32 cellular contexts compared by ENCODE assay signal in the genomic region with DNA sequence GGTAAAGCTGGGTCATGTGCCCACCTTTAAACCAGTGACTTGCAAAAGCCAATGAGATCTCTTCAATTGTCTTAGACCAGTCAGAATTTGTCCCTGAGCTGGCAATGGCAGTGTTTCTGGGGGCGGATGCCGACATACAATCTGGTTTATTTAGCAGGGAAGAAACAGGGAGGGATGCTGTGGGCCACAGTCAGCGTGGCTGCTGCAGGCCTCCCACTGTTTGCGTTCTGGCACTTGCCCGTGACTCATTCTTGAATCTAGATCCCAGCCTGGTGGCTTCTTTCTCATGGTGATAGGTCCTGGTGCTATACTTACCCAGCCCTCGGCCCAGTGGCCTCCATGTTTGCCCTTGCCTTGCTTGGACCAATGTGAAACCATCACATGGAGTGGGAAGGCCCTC. TPM values are rescaled to one million over a fixed set of nuclear protein-coding genes. Genes with fewer than 3 reads are reported as not detected.
"Had no signal": no experiment of that assay in that cellular context is flagged by ENCODE, and none has a peak within 500 bp of the region (broad histone marks: within the 10 kb centered on the region; RNA-seq: fewer than 3 reads in every experiment).

No MANE protein-coding gene starts in this region.

- H3K4me3 Mint-ChIP-seq: activated naive CD4-positive, alpha-beta T cell treated with anti-CD3 and anti-CD28 coated beads, Interleukin-2, amount 50 U/mL, for 24 hours; activated naive CD8-positive, alpha-beta T cell treated with anti-CD3 and anti-CD28 coated beads, Interleukin-2, amount 50 U/mL, for 24 hours; central memory CD8-positive, alpha-beta T cell; naive thymus-derived CD4-positive, alpha-beta T cell; neural crest cell; stimulated activated naive B cell treated with anti-CD40 and anti-IgM and Interleukin-4, amounts not matched to agents 10 μg/mL and 1 μg/mL and 100 μg/mL, for 72 hours; WTC11 had no signal

- H2AFZ ChIP-seq: hepatocyte had no signal

- ATAC-seq: activated naive CD8-positive, alpha-beta T cell treated with anti-CD3 and anti-CD28 coated beads, Interleukin-2, amount 50 U/mL, for 24 hours; gastroesophageal sphincter; left cardiac atrium; naive thymus-derived CD4-positive, alpha-beta T cell; stimulated activated naive B cell treated with anti-CD40 and anti-IgM and Interleukin-4, amounts not matched to agents 10 μg/mL and 1 μg/mL and 100 μg/mL, for 72 hours; WTC11 had no signal

- FAIRE-seq: bronchial epithelial cell, endothelial cell of umbilical vein, keratinocyte had no signal

- DNase-seq: activated CD4-positive, alpha-beta T cell treated with anti-CD3 and anti-CD28 coated beads for 1 hour; activated CD4-positive, alpha-beta T cell treated with anti-CD3 and anti-CD28 coated beads, Interleukin-2, amount 50 U/mL, for 1 hour; activated CD8-positive, alpha-beta memory T cell treated with anti-CD3 and anti-CD28 coated beads for 24 hours; activated naive CD8-positive, alpha-beta T cell treated with anti-CD3 and anti-CD28 coated beads, Interleukin-2, amount 50 U/mL, for 24 hours; colonic mucosa; left cardiac atrium; mammary epithelial cell; midbrain; naive thymus-derived CD4-positive, alpha-beta T cell; retina; stimulated activated CD4-positive, alpha-beta T cell treated with anti-CD3 and anti-CD28 coated beads, Interleukin-15, amount 100 ng/mL, for 24 hours; stimulated activated CD4-positive, alpha-beta T cell treated with anti-CD3 and anti-CD28 coated beads, Interleukin-2, amount 100 ng/mL, for 24 hours; stimulated activated naive B cell treated with anti-CD40 and anti-IgM and Interleukin-4, amounts not matched to agents 10 μg/mL and 1 μg/mL and 100 μg/mL, for 72 hours; stomach; T-helper 2 cell; tibial artery had no signal

- H3K27me3 ChIP-seq: colonic mucosa, dorsolateral prefrontal cortex, gastroesophageal sphincter, hepatocyte, stomach, tibial artery had no signal

- H3K27ac ChIP-seq: colonic mucosa, dorsolateral prefrontal cortex, gastroesophageal sphincter, hepatocyte, stomach, tibial artery had no signal

- H3K27ac Mint-ChIP-seq: activated naive CD4-positive, alpha-beta T cell treated with anti-CD3 and anti-CD28 coated beads, Interleukin-2, amount 50 U/mL, for 24 hours; activated naive CD8-positive, alpha-beta T cell treated with anti-CD3 and anti-CD28 coated beads, Interleukin-2, amount 50 U/mL, for 24 hours; stimulated activated naive B cell treated with anti-CD40 and anti-IgM and Interleukin-4, amounts not matched to agents 10 μg/mL and 1 μg/mL and 100 μg/mL, for 72 hours; WTC11 had no signal

- H3K4me1 Mint-ChIP-seq: activated naive CD4-positive, alpha-beta T cell treated with anti-CD3 and anti-CD28 coated beads, Interleukin-2, amount 50 U/mL, for 24 hours; activated naive CD8-positive, alpha-beta T cell treated with anti-CD3 and anti-CD28 coated beads, Interleukin-2, amount 50 U/mL, for 24 hours; central memory CD8-positive, alpha-beta T cell; stimulated activated naive B cell treated with anti-CD40 and anti-IgM and Interleukin-4, amounts not matched to agents 10 μg/mL and 1 μg/mL and 100 μg/mL, for 72 hours had no signal

- H3K4me3 ChIP-seq: colonic mucosa, dorsolateral prefrontal cortex, gastroesophageal sphincter, hepatocyte, stomach, tibial artery had no signal

- H3K4me1 ChIP-seq: colonic mucosa had no signal

- H3K9me3 ChIP-seq: colonic mucosa, gastroesophageal sphincter, tibial artery had no signal

- H3K79me2 ChIP-seq: hepatocyte had no signal

- H3K9me3 Mint-ChIP-seq: activated naive CD4-positive, alpha-beta T cell treated with anti-CD3 and anti-CD28 coated beads, Interleukin-2, amount 50 U/mL, for 24 hours had no signal

- H3K27me3 Mint-ChIP-seq: activated naive CD4-positive, alpha-beta T cell treated with anti-CD3 and anti-CD28 coated beads, Interleukin-2, amount 50 U/mL, for 24 hours; activated naive CD8-positive, alpha-beta T cell treated with anti-CD3 and anti-CD28 coated beads, Interleukin-2, amount 50 U/mL, for 24 hours; central memory CD8-positive, alpha-beta T cell; naive thymus-derived CD4-positive, alpha-beta T cell; progenitor cell of endocrine pancreas; stimulated activated naive B cell treated with anti-CD40 and anti-IgM and Interleukin-4, amounts not matched to agents 10 μg/mL and 1 μg/mL and 100 μg/mL, for 72 hours had no signal

- H3K36me3 Mint-ChIP-seq: activated naive CD4-positive, alpha-beta T cell treated with anti-CD3 and anti-CD28 coated beads, Interleukin-2, amount 50 U/mL, for 24 hours; stimulated activated naive B cell treated with anti-CD40 and anti-IgM and Interleukin-4, amounts not matched to agents 10 μg/mL and 1 μg/mL and 100 μg/mL, for 72 hours had no signal

- H3K4me2 ChIP-seq: hepatocyte had no signal

- H3K36me3 ChIP-seq: colonic mucosa, gastroesophageal sphincter, stomach, tibial artery had no signal

RNA-seq across cellular contexts. Expression of gene CPA1, which starts 3.1 kb away (rescaled TPM):
- total RNA-seq: bronchial epithelial cell; endothelial cell of umbilical vein; naive thymus-derived CD4-positive, alpha-beta T cell; neural crest cell; osteocyte; stomach; ureter had no signal
- polyA plus RNA-seq: endothelial cell of umbilical vein; keratinocyte; mammary epithelial cell; naive thymus-derived CD4-positive, alpha-beta T cell had no signal

RNA-seq across cellular contexts. Expression of gene CPA5, which starts 32.6 kb away (rescaled TPM):
- total RNA-seq: bronchial epithelial cell, colonic mucosa, endothelial cell of umbilical vein, fibroblast of lung, fibroblast of villous mesenchyme, gastroesophageal sphincter, hepatocyte, left cardiac atrium, liver, mammary epithelial cell, neural crest cell, progenitor cell of endocrine pancreas, stomach, WTC11 had no signal
- polyA plus RNA-seq: endothelial cell of umbilical vein, fibroblast of lung had no signal
